22 cellular contexts compared by ENCODE assay signal in genomic region chr18:49677081-49677480, GRCh38.
"Had no signal": no experiment of that assay in that cellular context is flagged by ENCODE, and none has a peak within 500 bp of the region (broad histone marks: within the 10 kb centered on the region; RNA-seq: fewer than 3 reads in every experiment).

No MANE protein-coding gene starts in this region.

- H3K4me1 Mint-ChIP-seq: T-cell had no signal

- H3K9me3 Mint-ChIP-seq: T-cell had no signal

- H3K4me3 Mint-ChIP-seq: T-cell had no signal

- H3K36me3 Mint-ChIP-seq: T-cell had no signal

- H3K27ac ChIP-seq: HL-60, RWPE1 had no signal

- FAIRE-seq: HTR-8/SVneo, RCC 7860 had no signal

- H3K27ac Mint-ChIP-seq: T-cell had no signal

- ATAC-seq: T-cell had no signal

- H3K9ac ChIP-seq: SK-N-SH had no signal

- H3K9me3 ChIP-seq: SK-N-SH had no signal

- DNase-seq: KBM-7, MM.1S, NCI-H1092 treated with DMSO at 0.1 percent for 48 hours, NCI-H1436, NCI-H187, NCI-H2029, NCI-H2081 treated with DMSO at 0.1 percent for 48 hours, NCI-H2171, NCI-H226, NCI-H446, NCI-H510A, NCI-H524 treated with DMSO at 0.1 percent for 48 hours, NCI-H69, NCI-H774, SHP77, SK-N-SH, SW 1271, T-cell had no signal

- H3K4me2 ChIP-seq: SK-N-SH had no signal
